ENCODE assay signal across 1 cellular context in the genomic region with DNA sequence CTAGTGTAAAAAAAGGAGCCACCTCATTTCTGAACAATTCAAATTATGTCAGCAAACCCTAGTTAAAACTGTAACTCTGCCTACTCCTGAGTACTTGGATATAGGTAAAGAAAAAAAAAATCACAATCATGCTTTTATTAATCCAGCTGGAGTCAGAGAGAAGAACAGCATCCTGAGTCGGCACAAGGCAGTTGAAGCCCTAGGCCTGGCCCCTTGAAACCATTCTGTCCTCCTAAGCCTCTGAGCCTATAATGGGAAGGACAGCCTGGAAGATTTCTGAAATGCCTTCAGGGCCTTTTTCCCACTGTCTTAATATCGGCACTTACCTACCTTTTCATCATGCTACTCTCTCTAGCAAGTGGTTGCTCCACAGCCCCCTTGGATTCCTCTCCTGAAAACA.
TF ChIP-seq lines count a peak whose summit lies in the region.

No MANE protein-coding gene starts in this region.

TF ChIP-seq in K562, 482 proteins besides CTCF, POLR2A, EP300 and RAD21 (continued from another document):
- TF ChIP-seq, protein P1, sequence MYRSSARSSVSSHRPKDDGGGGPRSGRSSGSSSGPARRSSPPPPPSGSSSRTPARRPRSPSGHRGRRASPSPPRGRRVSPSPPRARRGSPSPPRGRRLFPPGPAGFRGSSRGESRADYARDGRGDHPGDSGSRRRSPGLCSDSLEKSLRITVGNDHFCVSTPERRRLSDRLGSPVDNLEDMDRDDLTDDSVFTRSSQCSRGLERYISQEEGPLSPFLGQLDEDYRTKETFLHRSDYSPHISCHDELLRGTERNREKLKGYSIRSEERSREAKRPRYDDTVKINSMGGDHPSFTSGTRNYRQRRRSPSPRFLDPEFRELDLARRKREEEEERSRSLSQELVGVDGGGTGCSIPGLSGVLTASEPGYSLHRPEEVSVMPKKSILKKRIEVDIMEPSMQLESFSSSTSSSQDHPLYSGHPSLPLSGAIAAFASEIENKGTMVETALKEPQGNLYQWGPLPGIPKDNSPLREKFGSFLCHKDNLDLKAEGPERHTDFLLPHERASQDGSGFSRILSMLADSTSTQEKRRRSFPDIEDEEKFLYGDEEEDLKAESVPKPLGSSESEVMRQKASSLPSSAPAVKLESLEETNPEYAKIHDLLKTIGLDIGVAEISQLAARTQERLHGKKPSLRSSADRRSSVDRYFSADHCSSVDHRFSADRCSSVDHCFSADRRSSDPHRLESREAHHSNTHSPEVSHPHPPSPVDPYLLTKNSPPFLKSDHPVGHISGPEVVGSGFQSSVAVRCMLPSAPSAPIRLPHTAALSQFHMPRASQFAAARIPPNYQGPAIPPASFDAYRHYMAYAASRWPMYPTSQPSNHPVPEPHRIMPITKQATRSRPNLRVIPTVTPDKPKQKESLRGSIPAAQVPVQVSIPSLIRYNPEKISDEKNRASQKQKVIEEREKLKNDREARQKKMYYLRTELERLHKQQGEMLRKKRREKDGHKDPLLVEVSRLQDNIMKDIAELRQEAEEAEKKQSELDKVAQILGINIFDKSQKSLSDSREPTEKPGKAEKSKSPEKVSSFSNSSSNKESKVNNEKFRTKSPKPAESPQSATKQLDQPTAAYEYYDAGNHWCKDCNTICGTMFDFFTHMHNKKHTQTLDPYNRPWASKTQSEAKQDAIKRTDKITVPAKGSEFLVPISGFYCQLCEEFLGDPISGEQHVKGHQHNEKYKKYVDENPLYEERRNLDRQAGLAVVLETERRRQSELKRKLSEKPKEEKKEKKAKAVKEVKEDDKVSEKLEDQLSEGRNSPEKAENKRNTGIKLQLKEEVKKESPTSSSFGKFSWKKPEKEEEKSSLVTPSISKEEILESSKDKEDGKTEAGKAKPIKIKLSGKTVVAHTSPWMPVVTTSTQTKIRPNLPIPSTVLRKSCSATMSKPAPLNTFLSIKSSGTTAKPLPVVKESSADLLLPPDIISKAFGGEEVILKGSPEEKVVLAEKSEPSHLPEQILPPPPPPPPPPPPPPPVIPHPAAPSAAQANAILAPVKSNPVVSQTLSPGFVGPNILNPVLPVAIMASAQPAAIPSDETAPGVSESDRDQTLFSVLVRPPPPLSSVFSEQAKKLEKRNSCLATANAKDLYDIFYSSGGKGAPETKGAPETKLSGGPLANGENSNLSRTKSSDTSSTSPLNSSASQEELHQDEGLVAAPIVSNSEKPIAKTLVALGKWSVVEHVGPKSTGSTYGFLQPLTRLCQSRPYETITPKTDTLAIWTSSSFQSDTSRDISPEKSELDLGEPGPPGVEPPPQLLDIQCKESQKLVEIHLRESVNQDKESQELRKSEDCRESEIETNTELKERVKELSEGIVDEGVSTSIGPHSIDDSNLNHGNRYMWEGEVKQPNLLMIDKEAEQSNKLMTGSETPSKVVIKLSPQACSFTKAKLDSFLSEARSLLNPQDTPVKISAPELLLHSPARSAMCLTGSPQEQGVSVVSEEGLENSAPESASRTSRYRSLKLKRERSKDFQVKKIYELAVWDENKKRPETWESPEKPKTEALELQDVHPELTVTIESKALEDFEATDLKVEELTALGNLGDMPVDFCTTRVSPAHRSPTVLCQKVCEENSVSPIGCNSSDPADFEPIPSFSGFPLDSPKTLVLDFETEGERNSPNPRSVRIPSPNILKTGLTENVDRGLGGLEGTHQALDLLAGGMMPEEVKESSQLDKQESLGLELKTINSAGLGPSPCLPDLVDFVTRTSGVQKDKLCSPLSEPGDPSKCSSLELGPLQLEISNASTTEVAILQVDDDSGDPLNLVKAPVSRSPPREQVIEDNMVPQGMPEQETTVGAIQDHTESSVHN (IDR thresholded peaks at IDR 0.05; ENCODE audit: borderline replicate concordance in 1 of 2, low read depth in 1 of 2) = no peak
- TF ChIP-seq SMARCE1 (IDR thresholded peaks at IDR 0.05) (no peak), SMC3 (conservative IDR thresholded peaks at IDR 0.05; ENCODE audit: insufficient read depth, low read depth, low read length) (no peak), HES1 (IDR thresholded peaks at IDR 0.05; ENCODE audit: low read depth) (no peak), CHAMP1 (IDR thresholded peaks at IDR 0.05) (peak; percentile 66; the same call in 1 of the 2 replicates), ILK (tag; IDR thresholded peaks at IDR 0.05; ENCODE audit: borderline replicate concordance, low read depth) (no peak), CEBPG (CRISPR knock-in tag; IDR thresholded peaks at IDR 0.05) (no peak), CEBPG (tag; conservative IDR thresholded peaks at IDR 0.05 in 1 of 2, IDR thresholded peaks at IDR 0.05 in 1 of 2) (no peak), NFE2 (IDR thresholded peaks at IDR 0.05; ENCODE audit: low read depth) (no peak), ZFP36 (IDR thresholded peaks at IDR 0.05; ENCODE audit: low read depth, low read length, partially characterized antibody) (peak; percentile 97), KDM4B (IDR thresholded peaks at IDR 0.05; ENCODE audit: borderline replicate concordance in 2 of 2, low read depth in 1 of 2) (no peak), YY1 (IDR thresholded peaks at IDR 0.05; ENCODE audit: borderline replicate concordance in 1 of 3, control insufficient read depth in 1 of 3, extremely low read depth in 1 of 3, insufficient read depth in 3 of 3, insufficient read length in 1 of 3, insufficient replicate concordance in 2 of 3, low read depth in 1 of 3, low read length in 2 of 3) (no peak), ARNT (IDR thresholded peaks at IDR 0.05) (peak in 1 of 2 experiments; percentile 52; a peak in 1 of 4 replicates), TCF7L2 (IDR thresholded peaks at IDR 0.05; ENCODE audit: low read depth, low read length) (no peak), TRIM28 (IDR thresholded peaks at IDR 0.05) (peak; percentile 88), RCOR1 (IDR thresholded peaks at IDR 0.05; ENCODE audit: borderline replicate concordance in 1 of 2, low read depth in 2 of 2, low read length in 2 of 2) (no peak)
- TF ChIP-seq, protein P2, sequence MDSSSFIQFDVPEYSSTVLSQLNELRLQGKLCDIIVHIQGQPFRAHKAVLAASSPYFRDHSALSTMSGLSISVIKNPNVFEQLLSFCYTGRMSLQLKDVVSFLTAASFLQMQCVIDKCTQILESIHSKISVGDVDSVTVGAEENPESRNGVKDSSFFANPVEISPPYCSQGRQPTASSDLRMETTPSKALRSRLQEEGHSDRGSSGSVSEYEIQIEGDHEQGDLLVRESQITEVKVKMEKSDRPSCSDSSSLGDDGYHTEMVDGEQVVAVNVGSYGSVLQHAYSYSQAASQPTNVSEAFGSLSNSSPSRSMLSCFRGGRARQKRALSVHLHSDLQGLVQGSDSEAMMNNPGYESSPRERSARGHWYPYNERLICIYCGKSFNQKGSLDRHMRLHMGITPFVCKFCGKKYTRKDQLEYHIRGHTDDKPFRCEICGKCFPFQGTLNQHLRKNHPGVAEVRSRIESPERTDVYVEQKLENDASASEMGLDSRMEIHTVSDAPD (CRISPR knock-in tag; IDR thresholded peaks at IDR 0.05) = no peak
- TF ChIP-seq, protein P3, sequence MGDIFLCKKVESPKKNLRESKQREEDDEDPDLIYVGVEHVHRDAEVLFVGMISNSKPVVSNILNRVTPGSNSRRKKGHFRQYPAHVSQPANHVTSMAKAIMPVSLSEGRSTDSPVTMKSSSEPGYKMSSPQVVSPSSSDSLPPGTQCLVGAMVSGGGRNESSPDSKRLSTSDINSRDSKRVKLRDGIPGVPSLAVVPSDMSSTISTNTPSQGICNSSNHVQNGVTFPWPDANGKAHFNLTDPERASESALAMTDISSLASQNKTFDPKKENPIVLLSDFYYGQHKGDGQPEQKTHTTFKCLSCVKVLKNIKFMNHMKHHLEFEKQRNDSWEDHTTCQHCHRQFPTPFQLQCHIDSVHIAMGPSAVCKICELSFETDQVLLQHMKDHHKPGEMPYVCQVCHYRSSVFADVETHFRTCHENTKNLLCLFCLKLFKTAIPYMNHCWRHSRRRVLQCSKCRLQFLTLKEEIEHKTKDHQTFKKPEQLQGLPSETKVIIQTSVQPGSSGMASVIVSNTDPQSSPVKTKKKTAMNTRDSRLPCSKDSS (IDR thresholded peaks at IDR 0.05; ENCODE audit: low read depth, partially characterized antibody) = peak; percentile 72
- TF ChIP-seq, protein P4, sequence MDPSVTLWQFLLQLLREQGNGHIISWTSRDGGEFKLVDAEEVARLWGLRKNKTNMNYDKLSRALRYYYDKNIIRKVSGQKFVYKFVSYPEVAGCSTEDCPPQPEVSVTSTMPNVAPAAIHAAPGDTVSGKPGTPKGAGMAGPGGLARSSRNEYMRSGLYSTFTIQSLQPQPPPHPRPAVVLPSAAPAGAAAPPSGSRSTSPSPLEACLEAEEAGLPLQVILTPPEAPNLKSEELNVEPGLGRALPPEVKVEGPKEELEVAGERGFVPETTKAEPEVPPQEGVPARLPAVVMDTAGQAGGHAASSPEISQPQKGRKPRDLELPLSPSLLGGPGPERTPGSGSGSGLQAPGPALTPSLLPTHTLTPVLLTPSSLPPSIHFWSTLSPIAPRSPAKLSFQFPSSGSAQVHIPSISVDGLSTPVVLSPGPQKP (CRISPR knock-in tag; IDR thresholded peaks at IDR 0.05) = no peak
- TF ChIP-seq, protein P5, sequence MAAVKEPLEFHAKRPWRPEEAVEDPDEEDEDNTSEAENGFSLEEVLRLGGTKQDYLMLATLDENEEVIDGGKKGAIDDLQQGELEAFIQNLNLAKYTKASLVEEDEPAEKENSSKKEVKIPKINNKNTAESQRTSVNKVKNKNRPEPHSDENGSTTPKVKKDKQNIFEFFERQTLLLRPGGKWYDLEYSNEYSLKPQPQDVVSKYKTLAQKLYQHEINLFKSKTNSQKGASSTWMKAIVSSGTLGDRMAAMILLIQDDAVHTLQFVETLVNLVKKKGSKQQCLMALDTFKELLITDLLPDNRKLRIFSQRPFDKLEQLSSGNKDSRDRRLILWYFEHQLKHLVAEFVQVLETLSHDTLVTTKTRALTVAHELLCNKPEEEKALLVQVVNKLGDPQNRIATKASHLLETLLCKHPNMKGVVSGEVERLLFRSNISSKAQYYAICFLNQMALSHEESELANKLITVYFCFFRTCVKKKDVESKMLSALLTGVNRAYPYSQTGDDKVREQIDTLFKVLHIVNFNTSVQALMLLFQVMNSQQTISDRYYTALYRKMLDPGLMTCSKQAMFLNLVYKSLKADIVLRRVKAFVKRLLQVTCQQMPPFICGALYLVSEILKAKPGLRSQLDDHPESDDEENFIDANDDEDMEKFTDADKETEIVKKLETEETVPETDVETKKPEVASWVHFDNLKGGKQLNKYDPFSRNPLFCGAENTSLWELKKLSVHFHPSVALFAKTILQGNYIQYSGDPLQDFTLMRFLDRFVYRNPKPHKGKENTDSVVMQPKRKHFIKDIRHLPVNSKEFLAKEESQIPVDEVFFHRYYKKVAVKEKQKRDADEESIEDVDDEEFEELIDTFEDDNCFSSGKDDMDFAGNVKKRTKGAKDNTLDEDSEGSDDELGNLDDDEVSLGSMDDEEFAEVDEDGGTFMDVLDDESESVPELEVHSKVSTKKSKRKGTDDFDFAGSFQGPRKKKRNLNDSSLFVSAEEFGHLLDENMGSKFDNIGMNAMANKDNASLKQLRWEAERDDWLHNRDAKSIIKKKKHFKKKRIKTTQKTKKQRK (IDR thresholded peaks at IDR 0.05; ENCODE audit: borderline replicate concordance, low read depth, low read length) = peak; percentile 81
TF ChIP-seq in K562: peak in this region for 11.
